ENCODE assay signal across 1 cellular context in the genomic region with DNA sequence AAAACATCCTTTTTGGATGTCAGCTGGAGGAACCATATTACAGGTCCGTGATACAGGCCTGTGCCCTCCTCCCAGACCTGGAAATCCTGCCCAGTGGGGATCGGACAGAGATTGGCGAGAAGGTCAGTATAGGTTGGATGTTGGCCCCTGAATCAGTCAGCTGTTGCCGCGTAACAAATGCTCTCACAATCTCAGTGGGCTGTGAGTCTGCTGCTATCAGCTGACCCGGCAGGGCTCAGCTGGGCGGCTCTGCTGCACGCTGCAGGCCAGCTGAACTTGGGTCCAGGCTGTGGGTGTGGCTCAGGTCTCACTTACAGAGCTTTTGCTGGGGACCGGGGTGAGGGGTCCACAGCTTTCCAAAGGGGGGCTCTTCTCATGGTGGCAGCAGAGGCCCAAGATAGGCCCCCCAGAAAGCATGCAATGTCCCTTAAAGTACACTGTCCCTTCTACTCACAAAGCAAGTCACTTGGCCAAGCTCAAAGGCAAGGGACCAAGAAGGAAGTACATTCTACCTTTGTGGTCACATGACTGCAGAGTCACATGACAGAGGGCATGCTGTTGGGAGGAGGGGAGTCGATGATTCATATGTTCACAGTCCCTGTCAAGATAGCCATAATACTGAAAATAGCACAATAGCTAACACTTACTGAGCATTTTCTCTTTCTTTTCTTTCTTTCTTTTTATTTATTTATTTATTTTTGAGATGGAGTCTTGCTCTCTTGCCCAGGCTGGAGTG.
TF ChIP-seq lines count a peak whose summit lies in the region.

No MANE protein-coding gene starts in this region.

TF ChIP-seq in H1, 55 proteins besides CTCF, POLR2A, EP300 and RAD21:
- TF ChIP-seq TEAD4 (IDR thresholded peaks at IDR 0.05; ENCODE audit: low read depth, low read length): no peak
- no peak for TF ChIP-seq FOSL1 (IDR thresholded peaks at IDR 0.05; ENCODE audit: insufficient read depth, low read depth, low read length)
- no peak for TF ChIP-seq PHF8 (conservative IDR thresholded peaks at IDR 0.05; ENCODE audit: low read depth, low read length)
- TF ChIP-seq, protein P1, sequence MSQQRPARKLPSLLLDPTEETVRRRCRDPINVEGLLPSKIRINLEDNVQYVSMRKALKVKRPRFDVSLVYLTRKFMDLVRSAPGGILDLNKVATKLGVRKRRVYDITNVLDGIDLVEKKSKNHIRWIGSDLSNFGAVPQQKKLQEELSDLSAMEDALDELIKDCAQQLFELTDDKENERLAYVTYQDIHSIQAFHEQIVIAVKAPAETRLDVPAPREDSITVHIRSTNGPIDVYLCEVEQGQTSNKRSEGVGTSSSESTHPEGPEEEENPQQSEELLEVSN (IDR thresholded peaks at IDR 0.05): no peak
- TF ChIP-seq, protein P2, sequence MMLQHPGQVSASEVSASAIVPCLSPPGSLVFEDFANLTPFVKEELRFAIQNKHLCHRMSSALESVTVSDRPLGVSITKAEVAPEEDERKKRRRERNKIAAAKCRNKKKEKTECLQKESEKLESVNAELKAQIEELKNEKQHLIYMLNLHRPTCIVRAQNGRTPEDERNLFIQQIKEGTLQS (IDR thresholded peaks at IDR 0.05; ENCODE audit: insufficient read depth, low read depth, low read length): peak; percentile 71
- TF ChIP-seq SIN3A (conservative IDR thresholded peaks at IDR 0.05 in 1 of 2, IDR thresholded peaks at IDR 0.05 in 1 of 2; ENCODE audit: low read depth in 1 of 2, low read length in 2 of 2): 0 out of 4 replicates have a peak, but pooled peaks of 1 of the 2 experiments have one; percentile 33
- peak; percentile 85 for TF ChIP-seq USF2 (IDR thresholded peaks at IDR 0.05; ENCODE audit: low read length)
- TF ChIP-seq ATF2 (IDR thresholded peaks at IDR 0.05; ENCODE audit: low read length): no peak
- no peak for TF ChIP-seq SIX5 (IDR thresholded peaks at IDR 0.05; ENCODE audit: low read depth, low read length)
- TF ChIP-seq, protein P3, sequence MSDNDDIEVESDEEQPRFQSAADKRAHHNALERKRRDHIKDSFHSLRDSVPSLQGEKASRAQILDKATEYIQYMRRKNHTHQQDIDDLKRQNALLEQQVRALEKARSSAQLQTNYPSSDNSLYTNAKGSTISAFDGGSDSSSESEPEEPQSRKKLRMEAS (IDR thresholded peaks at IDR 0.05): 0 out of 2 replicates have a peak, but pooled peaks have one; percentile 26
- no peak for TF ChIP-seq RNF2 (IDR thresholded peaks at IDR 0.05; ENCODE audit: borderline replicate concordance, low read depth, low read length, missing control alignments, poor library complexity, severe bottlenecking)
- TF ChIP-seq MAFK (IDR thresholded peaks at IDR 0.05; ENCODE audit: low read depth, low read length): no peak
- peak; percentile 83; the same call in 1 of the 2 replicates for TF ChIP-seq SP4 (IDR thresholded peaks at IDR 0.05; ENCODE audit: low read length)
